8 cellular contexts compared by ENCODE assay signal in genomic region chr20:45823949-45824835, GRCh38. TPM values are rescaled to one million over a fixed set of nuclear protein-coding genes. Genes with fewer than 3 reads are reported as not detected.
DNase-seq lines count a peak whose midpoint lies in the region; ATAC-seq, FAIRE-seq and TF ChIP-seq lines count a peak whose summit lies in the region.

No MANE protein-coding gene starts in this region.

- FAIRE-seq in small intestine (lab: Jason Lieb, UNC): no peak

- H3K4me1 Mint-ChIP-seq in activated naive CD4-positive, alpha-beta T cell treated with anti-CD3 and anti-CD28 coated beads, Interleukin-2, amount 50 U/mL, for 24 hours: peaks cover 18% of the 10 kb centered on the region

- H3K4me3 ChIP-seq in OCI-LY3 (ENCODE audit: low read length) (no peak overlapping the region), right atrium auricular region (peak overlapping the region in 1 of 2 donors; percentile 29), small intestine (ENCODE audit: low read depth in 1 of 2, low read length in 2 of 2) (peak overlapping the region in 1 of 2 donors; percentile 35)

- no peak overlapping the region; the same call in 1 of the 2 replicates for H3K4me2 ChIP-seq in OCI-LY3 (ENCODE audit: low read length)

- no peak overlapping the region for H3K9ac ChIP-seq in OCI-LY3 (ENCODE audit: low read length)

- H3K4me3 Mint-ChIP-seq in activated naive CD4-positive, alpha-beta T cell treated with anti-CD3 and anti-CD28 coated beads, Interleukin-2, amount 50 U/mL, for 24 hours: peak overlapping the region; percentile 78

- WGBS in small intestine, 3 donors: 14 to 15% (median 15%) methylated on average over 57 of the region's 57 CpGs

- H2AFZ ChIP-seq in OCI-LY3 (ENCODE audit: low read depth, low read length): no peak overlapping the region; the same call in 1 of the 2 replicates

- peaks cover 18% of the 10 kb centered on the region for H3K27me3 Mint-ChIP-seq in activated naive CD4-positive, alpha-beta T cell treated with anti-CD3 and anti-CD28 coated beads, Interleukin-2, amount 50 U/mL, for 24 hours

- H3K27ac ChIP-seq in OCI-LY3 (ENCODE audit: low read length) (no peak overlapping the region), right atrium auricular region (no peak overlapping the region), small intestine (ENCODE audit: low read depth in 1 of 2, low read length in 1 of 2) (no peak overlapping the region)

- no peaks in the 10 kb centered on the region for H3K79me2 ChIP-seq in OCI-LY3 (ENCODE audit: low read length)

- ATAC-seq in GM18519 (IDR thresholded peaks at IDR 0.05; ENCODE audit: low FRiP score, unreplicated experiment): no peak
- no peak for ATAC-seq in HG03025 (IDR thresholded peaks at IDR 0.05; ENCODE audit: low FRiP score, unreplicated experiment)

- H3K27me3 ChIP-seq in OCI-LY3 (ENCODE audit: low read depth, low read length) (peaks cover 9% of the 10 kb centered on the region; the same call in 1 of the 2 replicates), right atrium auricular region (no peaks in the 10 kb centered on the region), small intestine (ENCODE audit: control insufficient read depth in 2 of 2, insufficient read depth in 2 of 2, low read length in 2 of 2) (peaks cover 0 to 4% of the 10 kb centered on the region in 2 donors)

- H3K9me3 ChIP-seq in OCI-LY3 (ENCODE audit: insufficient read depth, low read length) (no peaks in the 10 kb centered on the region), right atrium auricular region (no peaks in the 10 kb centered on the region), small intestine (ENCODE audit: control insufficient read depth, low read depth) (no peaks in the 10 kb centered on the region)

- DNase-seq in GM10266 (ENCODE audit: extremely low spot score) (peak; percentile 59), right atrium auricular region (ENCODE audit: low spot score) (no peak), small intestine (peak; percentile 73), NCI-H1930 (lab: John Stamatoyannopoulos, UW) (no peak)

- H3K36me3 ChIP-seq in OCI-LY3 (replicated peaks; ENCODE audit: low read depth, low read length) (peaks cover 3% of the 10 kb centered on the region), right atrium auricular region (no peaks in the 10 kb centered on the region), small intestine (ENCODE audit: control insufficient read depth in 2 of 2, insufficient read depth in 2 of 2, low read length in 2 of 2) (no peaks in the 10 kb centered on the region)

- H3K27ac Mint-ChIP-seq in activated naive CD4-positive, alpha-beta T cell treated with anti-CD3 and anti-CD28 coated beads, Interleukin-2, amount 50 U/mL, for 24 hours: peak overlapping the region; percentile 38

- no peaks in the 10 kb centered on the region for H3K36me3 Mint-ChIP-seq in activated naive CD4-positive, alpha-beta T cell treated with anti-CD3 and anti-CD28 coated beads, Interleukin-2, amount 50 U/mL, for 24 hours

- H3K4me1 ChIP-seq in OCI-LY3 (ENCODE audit: low read length) (peaks cover 3% of the 10 kb centered on the region; the same call in 1 of the 2 replicates), right atrium auricular region (peaks cover 0 to 46% of the 10 kb centered on the region in 2 donors), small intestine (ENCODE audit: control insufficient read depth in 2 of 2, insufficient read depth in 1 of 2, low read depth in 1 of 2, low read length in 1 of 2) (no peaks in the 10 kb centered on the region)

- TF ChIP-seq CTCF in GM10266 (IDR thresholded peaks at IDR 0.05; ENCODE audit: control insufficient read depth, insufficient read depth, low read depth, missing control alignments): peak; percentile 60
- peak; percentile 66 for TF ChIP-seq CTCF in OCI-LY3 (IDR thresholded peaks at IDR 0.05; ENCODE audit: low read depth, low read length)
- peak; percentile 12 to 66 for TF ChIP-seq CTCF in right atrium auricular region (IDR thresholded peaks at IDR 0.05)

- H3K9me3 Mint-ChIP-seq in activated naive CD4-positive, alpha-beta T cell treated with anti-CD3 and anti-CD28 coated beads, Interleukin-2, amount 50 U/mL, for 24 hours: no peaks in the 10 kb centered on the region

- H4K20me1 ChIP-seq in OCI-LY3 (ENCODE audit: insufficient read depth, low read length): no peaks in the 10 kb centered on the region

RNA-seq across cellular contexts. Expression of gene TNNC2, which starts 2.9 kb away (rescaled TPM):
- total RNA-seq in right atrium auricular region: under 1 TPM in 1 of 2 donors, not detected in 1; 0.51 TPM
- 10 to 100 TPM in 1 of 3 donors, 1 to 10 TPM in 2; 2.6 to 23.0 (median 4.1) TPM for polyA plus RNA-seq in small intestine

RNA-seq across cellular contexts. Expression of gene SNX21, which starts 9.4 kb away (rescaled TPM):
- total RNA-seq in right atrium auricular region: 10 to 100 TPM; 43.5 to 54.7 TPM
- 10 to 100 TPM in 1 of 3 donors, 1 to 10 TPM in 2; 7.8 to 14.6 (median 8.7) TPM for polyA plus RNA-seq in small intestine

RNA-seq across cellular contexts. Expression of gene UBE2C, which starts 11.7 kb away (rescaled TPM):
- 1 to 10 TPM; 1.4 to 4.9 TPM for total RNA-seq in right atrium auricular region
- 10 to 100 TPM; 10.8 to 99.6 (median 11.4) TPM for polyA plus RNA-seq in small intestine

RNA-seq across cellular contexts. Expression of gene DNTTIP1, which starts 32.4 kb away (rescaled TPM):
- total RNA-seq in right atrium auricular region: 10 to 100 TPM; 13.2 to 21.6 TPM
- polyA plus RNA-seq in small intestine: 10 to 100 TPM; 36.7 to 42.7 (median 37.2) TPM

RNA-seq across cellular contexts. Expression of gene WFDC3, which starts 32.5 kb away (rescaled TPM):
- total RNA-seq in right atrium auricular region: under 1 TPM in 1 of 2 donors, not detected in 1; 0.75 TPM
- polyA plus RNA-seq in small intestine: under 1 TPM in 1 of 3 donors, not detected in 2; 0.81 TPM

Comparison
In these comparisons a context has a peak if more than half of its experiments do, and no peak if none do; other contexts are left out.
1. DNase-seq: peak in GM10266 (single experiment) and small intestine (single experiment); none in right atrium auricular region (single experiment) and NCI-H1930 (0 of 2).
2. Peak in every context shown above with its lines, with median percentiles within 50 percentile points of each other: CTCF ChIP-seq.